Comparison of ENCODE assay signal across 1 cellular context in the genomic region with DNA sequence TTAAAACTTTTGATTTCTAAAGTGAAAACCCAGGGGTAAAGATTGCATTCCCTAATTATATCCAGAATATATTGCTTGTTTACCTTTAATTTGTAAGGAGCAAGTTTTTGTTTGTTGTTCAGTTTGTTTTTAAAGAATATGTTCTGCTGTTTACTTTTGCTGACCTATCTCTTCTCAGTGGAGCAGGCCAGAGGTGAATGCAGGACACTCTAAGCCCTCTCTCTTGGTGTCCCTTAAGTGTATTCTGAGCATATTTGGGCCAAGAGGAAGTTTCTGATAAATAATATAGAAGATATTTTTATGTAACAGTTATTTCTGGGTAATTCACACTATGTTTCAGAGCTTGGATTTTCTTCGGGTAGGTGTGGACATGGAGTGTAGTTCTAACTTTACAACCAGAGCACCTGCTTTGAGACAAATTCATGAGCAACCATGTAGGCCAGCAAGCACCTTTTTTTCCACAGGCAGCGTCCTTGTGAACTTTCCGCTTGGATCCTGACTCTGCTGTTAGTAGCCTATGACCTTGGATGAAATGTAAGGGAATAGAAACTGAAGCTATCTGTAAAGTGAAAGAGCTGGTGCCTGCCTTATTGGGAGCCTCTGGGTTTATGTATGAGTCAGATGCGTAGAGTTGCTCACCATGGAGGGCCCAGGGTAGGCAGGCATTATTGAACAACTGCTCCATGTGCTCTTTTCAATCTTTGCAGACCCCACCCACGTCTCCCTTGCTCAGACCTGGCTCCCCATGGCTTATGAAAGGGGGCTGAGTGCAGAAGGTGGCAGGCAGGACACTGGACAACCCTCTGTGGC.
TF ChIP-seq lines count a peak whose summit lies in the region.

No MANE protein-coding gene starts in this region.

TF ChIP-seq in WTC11, 78 proteins besides CTCF, POLR2A, EP300 and RAD21 (continued from another document):
- TF ChIP-seq, protein P1, sequence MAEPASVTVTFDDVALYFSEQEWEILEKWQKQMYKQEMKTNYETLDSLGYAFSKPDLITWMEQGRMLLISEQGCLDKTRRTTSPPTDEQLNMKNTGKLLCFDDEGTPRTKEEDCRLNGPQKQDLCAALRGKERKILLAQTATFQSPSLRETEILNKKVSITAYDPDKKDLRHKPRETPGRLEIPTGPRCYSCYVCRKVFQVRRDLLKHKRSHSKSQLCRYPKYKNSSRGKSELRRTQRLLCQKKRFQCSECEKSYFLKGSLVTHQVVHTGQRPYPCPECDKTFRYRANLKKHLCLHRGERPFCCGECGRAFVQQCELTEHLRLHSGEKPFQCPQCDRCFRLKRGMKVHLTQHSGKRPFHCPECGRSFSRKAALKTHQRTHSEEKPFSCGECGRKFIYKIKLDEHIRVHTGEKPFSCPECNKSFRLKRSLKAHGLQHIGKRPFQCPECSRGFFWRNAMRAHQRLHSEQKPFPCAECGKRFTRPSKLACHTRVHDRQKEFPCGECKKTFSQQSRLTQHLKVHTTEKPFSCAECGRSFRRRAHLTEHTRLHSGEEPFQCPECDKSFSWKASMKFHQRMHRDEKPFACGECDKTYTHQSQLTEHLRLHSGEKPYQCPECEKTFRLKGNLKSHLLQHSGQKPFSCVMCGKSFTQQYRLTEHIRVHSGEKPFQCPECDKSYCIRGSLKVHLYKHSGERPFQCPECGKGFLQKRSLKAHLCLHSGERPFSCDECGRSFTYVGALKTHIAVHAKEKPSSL (CRISPR knock-in tag; conservative IDR thresholded peaks at IDR 0.05): no peak
- TF ChIP-seq, protein P2, sequence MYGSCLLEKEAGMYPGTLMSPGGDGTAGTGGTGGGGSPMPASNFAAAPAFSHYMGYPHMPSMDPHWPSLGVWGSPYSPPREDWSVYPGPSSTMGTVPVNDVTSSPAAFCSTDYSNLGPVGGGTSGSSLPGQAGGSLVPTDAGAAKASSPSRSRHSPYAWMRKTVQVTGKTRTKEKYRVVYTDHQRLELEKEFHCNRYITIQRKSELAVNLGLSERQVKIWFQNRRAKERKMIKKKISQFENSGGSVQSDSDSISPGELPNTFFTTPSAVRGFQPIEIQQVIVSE (CRISPR knock-in tag; IDR thresholded peaks at IDR 0.05; ENCODE audit: borderline replicate concordance): no peak
- TF ChIP-seq ZNF219 (CRISPR knock-in tag; IDR thresholded peaks at IDR 0.05; ENCODE audit: borderline replicate concordance) (no peak), FOXP1 (CRISPR knock-in tag; IDR thresholded peaks at IDR 0.05; ENCODE audit: borderline replicate concordance) (no peak), FOXJ3 (CRISPR knock-in tag; IDR thresholded peaks at IDR 0.05; ENCODE audit: borderline replicate concordance) (no peak)
